In genomic region chr16:89826531-89827382, GRCh38 we compare ENCODE assay signal across 15 cellular contexts. TPM values are rescaled to one million over a fixed set of nuclear protein-coding genes. Genes with fewer than 3 reads are reported as not detected.
A peak's percentile ranks its signal among the peaks of the same experiment; 100 is the strongest.
DNase-seq lines count a peak whose midpoint lies in the region; ATAC-seq and TF ChIP-seq lines count a peak whose summit lies in the region.
"Had no signal": no experiment of that assay in that cellular context is flagged by ENCODE, and none has a peak within 500 bp of the region (broad histone marks: within the 10 kb centered on the region; RNA-seq: fewer than 3 reads in every experiment).

No MANE protein-coding gene starts in this region.

- no peak for TF ChIP-seq CTCF in SK-N-SH (IDR thresholded peaks at IDR 0.05)
- no peak for TF ChIP-seq CTCF in hepatocyte (IDR thresholded peaks at IDR 0.05; ENCODE audit: poor library complexity)
- no peak for TF ChIP-seq CTCF in thyroid gland (IDR thresholded peaks at IDR 0.05)
- TF ChIP-seq CTCF in GM10248 (IDR thresholded peaks at IDR 0.05; ENCODE audit: control extremely low read depth, extremely low read depth, low read depth, missing control alignments): no peak

- H3K79me2 ChIP-seq in SK-N-SH (ENCODE audit: insufficient read depth) (no peaks in the 10 kb centered on the region), hepatocyte (peaks cover 9% of the 10 kb centered on the region)

- H3K9me3 ChIP-seq in SK-N-SH (no peaks in the 10 kb centered on the region), hepatocyte (ENCODE audit: low read depth) (no peaks in the 10 kb centered on the region), thyroid gland (no peaks in the 10 kb centered on the region)
- H3K9me3 ChIP-seq: testis had no signal

- peaks cover 9% of the 10 kb centered on the region for H3F3A ChIP-seq in SK-N-SH (replicated peaks; ENCODE audit: insufficient read depth)

- CTCF ChIA-PET in SK-N-SH (lab: Yijun Ruan, JAX) (interaction anchor here (1.0 to 2.6 kb wide), 3 partner anchors 34 to 121 kb away, joined by 4 to 9 read pairs (median 4); no protein-coding TSS in a partner anchor), GM10248 (lab: Yijun Ruan, JAX) (interaction anchor here (1.5 kb wide), 1 partner anchor 33 kb away, joined by 5 read pairs; no protein-coding TSS in a partner anchor)

- TF ChIP-seq EP300 in SK-N-SH (IDR thresholded peaks at IDR 0.05; ENCODE audit: borderline replicate concordance in 1 of 2, low read depth in 1 of 2, low read length in 1 of 2): no peak

- H3K36me3 ChIP-seq in SK-N-SH (replicated peaks in 1 of 2; ENCODE audit: control insufficient read depth in 1 of 2, insufficient read depth in 2 of 2, low read length in 1 of 2) (peaks cover 0 to under 1% of the 10 kb centered on the region in 2 experiments), hepatocyte (replicated peaks; ENCODE audit: insufficient read depth, low read depth) (no peaks in the 10 kb centered on the region), thyroid gland (no peaks in the 10 kb centered on the region)

- H3K4me3 ChIP-seq in SK-N-SH (ENCODE audit: low read depth in 2 of 2, low read length in 1 of 2) (no peak overlapping the region; a peak in 1 of 4 replicates), hepatocyte (no peak overlapping the region), thyroid gland (replicated peaks in 1 of 3) (no peak overlapping the region)

- H3K27me3 ChIP-seq in SK-N-SH (ENCODE audit: insufficient read depth): no peaks in the 10 kb centered on the region
- no peaks in the 10 kb centered on the region for H3K27me3 ChIP-seq in hepatocyte
- H3K27me3 ChIP-seq in thyroid gland: no peaks in the 10 kb centered on the region
- H3K27me3 ChIP-seq: testis had no signal

- WGBS in SK-N-SH (ENCODE audit: low lambda C conversion rate): 89% methylated on average over 26 of the region's 26 CpGs
- WGBS in hepatocyte (ENCODE audit: low lambda C conversion rate, missing lambda C conversion rate): 93% methylated on average over 26 of the region's 26 CpGs
- WGBS in thyroid gland, 2 donors: 79 to 82% methylated on average over 25 to 26 of the region's 26 CpGs

- no peak for ATAC-seq in SK-N-SH treated with all-trans-retinoic acid at 6 μM for 48 hours
- ATAC-seq: activated naive CD4-positive, alpha-beta T cell treated with anti-CD3 and anti-CD28 coated beads, Interleukin-2, amount 50 U/mL, for 72 hours had no signal

- intact Hi-C loops in thyroid gland (cut with DNase I): no loop called here

- POLR2A ChIA-PET in SK-N-SH (lab: Yijun Ruan, JAX): no interaction called here
- POLR2A ChIA-PET in GM10248 (lab: Yijun Ruan, JAX): interaction anchor here (0.6 kb wide), 1 partner anchor 14 kb away, joined by 3 read pairs; no protein-coding TSS in a partner anchor

- H3K9me2 ChIP-seq in SK-N-SH: no peaks in the 10 kb centered on the region
- no peaks in the 10 kb centered on the region for H3K9me2 ChIP-seq in hepatocyte (replicated peaks; ENCODE audit: insufficient read depth)

- no peak for TF ChIP-seq RAD21 in SK-N-SH (IDR thresholded peaks at IDR 0.05; ENCODE audit: low read length)

- H3K9ac ChIP-seq in SK-N-SH: peak overlapping the region; percentile 73; the same call in 1 of the 2 replicates

- H3K4me2 ChIP-seq in SK-N-SH (peak overlapping the region; percentile 96; the same call in 1 of the 2 replicates), hepatocyte (peak overlapping the region; percentile 90)

- H2AFZ ChIP-seq in SK-N-SH (ENCODE audit: low read depth) (no peak overlapping the region), hepatocyte (no peak overlapping the region)

- H3K4me1 ChIP-seq in SK-N-SH (ENCODE audit: control insufficient read depth in 1 of 2, insufficient read depth in 2 of 2, low read depth in 1 of 2, low read length in 1 of 2) (peaks cover 0 to 17% of the 10 kb centered on the region in 2 experiments; a peak in 1 of 4 replicates), hepatocyte (ENCODE audit: insufficient read depth) (peaks cover 43% of the 10 kb centered on the region), thyroid gland (peaks cover 35 to 57% of the 10 kb centered on the region in 2 donors)

- H3K27ac ChIP-seq in SK-N-SH (ENCODE audit: low read depth in 2 of 2, low read length in 1 of 2) (no peak overlapping the region), hepatocyte (peak overlapping the region; percentile 92), thyroid gland (peak overlapping the region in 1 of 3 donors; percentile 92)
- H3K27ac ChIP-seq: testis had no signal

- 0 out of 2 replicates have a peak, but pooled peaks cover 14% of the 10 kb centered on the region for H4K20me1 ChIP-seq in SK-N-SH (ENCODE audit: insufficient read depth)
- no peaks in the 10 kb centered on the region for H4K20me1 ChIP-seq in hepatocyte (ENCODE audit: insufficient read depth, poor library complexity, severe bottlenecking)

- TF ChIP-seq POLR2A in thyroid gland (IDR thresholded peaks at IDR 0.05): no peak

- DNase-seq in SK-N-SH: no peak
- peak; percentile 65 for DNase-seq in NCI-H460 (ENCODE audit: extremely low read depth, low read depth)
- no peak for DNase-seq in hepatocyte (ENCODE audit: low spot score)
- peak; percentile 54 to 58 for DNase-seq in thyroid gland
- DNase-seq in stimulated activated CD4-positive, alpha-beta T cell treated with anti-CD3 and anti-CD28 coated beads, Interleukin-12 subunit alpha, Interleukin-12 subunit beta, amount 100 ng/mL, for 4 hours: no peak
- no peak for DNase-seq in SHP77 treated with DMSO at 0.1 percent for 48 hours (lab: John Stamatoyannopoulos, UW)
- DNase-seq in GM10248 (ENCODE audit: extremely low spot score): no peak
- DNase-seq: 8988T; CD4-positive, alpha-beta T cell; GF-D8; NCI-H1417 treated with DMSO at 0.1 percent for 48 hours; NCI-H2227 treated with DMSO at 0.1 percent for 48 hours had no signal

TF ChIP-seq in SK-N-SH, 30 proteins besides CTCF, POLR2A, EP300 and RAD21:
- TF ChIP-seq IRF3 (IDR thresholded peaks at IDR 0.05; ENCODE audit: low read depth, low read length) (no peak), CHD2 (IDR thresholded peaks at IDR 0.05; ENCODE audit: low read length, partially characterized antibody) (no peak), NRF1 (IDR thresholded peaks at IDR 0.05; ENCODE audit: low read depth, low read length) (no peak), SIN3A (IDR thresholded peaks at IDR 0.05; ENCODE audit: borderline replicate concordance, low read depth, low read length) (no peak), RCOR1 (IDR thresholded peaks at IDR 0.05; ENCODE audit: low read length) (no peak), TCF12 (IDR thresholded peaks at IDR 0.05) (no peak), FOXM1 (IDR thresholded peaks at IDR 0.05; ENCODE audit: low read depth) (no peak)
TF ChIP-seq in SK-N-SH: peak in this region for 0.

TF ChIP-seq in SK-N-SH treated with all-trans-retinoic acid at 6 μM for 48 hours, 23 proteins besides CTCF, POLR2A, EP300 and RAD21:
- TF ChIP-seq PATZ1 (CRISPR knock-in tag; IDR thresholded peaks at IDR 0.05; ENCODE audit: borderline replicate concordance) (no peak), ARNTL (CRISPR knock-in tag; IDR thresholded peaks at IDR 0.05; ENCODE audit: borderline replicate concordance, low read depth) (no peak), SNAI2 (CRISPR knock-in tag; IDR thresholded peaks at IDR 0.05) (no peak), ZNF565 (CRISPR knock-in tag; conservative IDR thresholded peaks at IDR 0.05; ENCODE audit: low read depth) (no peak)

RNA-seq across cellular contexts. Expression of gene SPIRE2, which starts 1.5 kb away (rescaled TPM):
- polyA plus RNA-seq in SK-N-SH (2012; rRNA removed) (15.3 and 16.2 TPM in 2 replicates), hepatocyte (13.4 and 18.4 TPM in 2 replicates)
- polyA plus RNA-seq in SK-N-SH (2012; cell fraction: cytosol; rRNA removed): 5.8 and 8.0 TPM in 2 replicates
- 71.3 and 82.5 TPM in 2 replicates for polyA plus RNA-seq in SK-N-SH (2012; cell fraction: nucleus; rRNA removed)
- total RNA-seq in NCI-H460 (2014; rRNA removed; shearing (Covaris generic)): 29.1 and 34.1 TPM in 2 replicates
- 132 and 156 TPM in 2 replicates for polyA plus RNA-seq in NCI-H460 (2014; cell fraction: nucleus; rRNA removed)
- total RNA-seq in hepatocyte (16.9 and 21.7 TPM in 2 replicates), thyroid gland (10 to 100 TPM in 2 of 4 donors, 1 to 10 TPM in 2; 7.0 to 10.9 (median 9.5) TPM)

RNA-seq across cellular contexts. Expression of gene FANCA, which starts 10.3 kb away (rescaled TPM):
- polyA plus RNA-seq in SK-N-SH (2012; rRNA removed): 21.5 and 23.9 TPM in 2 replicates
- 7.0 and 11.3 TPM in 2 replicates for polyA plus RNA-seq in SK-N-SH (2012; cell fraction: cytosol; rRNA removed)
- 95.8 and 96.9 TPM in 2 replicates for polyA plus RNA-seq in SK-N-SH (2012; cell fraction: nucleus; rRNA removed)
- 22.6 and 32.5 TPM in 2 replicates for total RNA-seq in NCI-H460 (2014; rRNA removed; shearing (Covaris generic))
- 288 and 297 TPM in 2 replicates for polyA plus RNA-seq in NCI-H460 (2014; cell fraction: nucleus; rRNA removed)
- total RNA-seq in hepatocyte: 6.1 and 9.5 TPM in 2 replicates
- polyA plus RNA-seq in hepatocyte: 9.6 and 11.4 TPM in 2 replicates
- 10 to 100 TPM in 1 of 4 donors, 1 to 10 TPM in 3; 2.3 to 10.3 (median 3.6) TPM for total RNA-seq in thyroid gland

RNA-seq across cellular contexts. Expression of gene TCF25, which starts 46.6 kb away (rescaled TPM):
- polyA plus RNA-seq in SK-N-SH (2012; rRNA removed) (162 and 208 TPM in 2 replicates), hepatocyte (206 and 256 TPM in 2 replicates)
- 85.4 and 106 TPM in 2 replicates for polyA plus RNA-seq in SK-N-SH (2012; cell fraction: cytosol; rRNA removed)
- polyA plus RNA-seq in SK-N-SH (2012; cell fraction: nucleus; rRNA removed): 673 and 1,102 TPM in 2 replicates
- total RNA-seq in NCI-H460 (2014; rRNA removed; shearing (Covaris generic)): 70.3 and 71.4 TPM in 2 replicates
- 284 and 305 TPM in 2 replicates for polyA plus RNA-seq in NCI-H460 (2014; cell fraction: nucleus; rRNA removed)
- total RNA-seq in hepatocyte (79.3 and 130 TPM in 2 replicates), thyroid gland (100 to 1,000 TPM; 144 to 266 (median 201) TPM)

Comparison
In these comparisons a context has a peak if more than half of its experiments do, and no peak if none do; other contexts are left out.
1. DNase-seq: peak in NCI-H460 (single experiment) and thyroid gland (2 of 2); none in SK-N-SH (single experiment), hepatocyte (single experiment), stimulated activated CD4-positive, alpha-beta T cell treated with anti-CD3 and anti-CD28 coated beads, Interleukin-12 subunit alpha, Interleukin-12 subunit beta, amount 100 ng/mL, for 4 hours (single experiment), SHP77 treated with DMSO at 0.1 percent for 48 hours (single experiment) and GM10248 (single experiment).